Comparison of ENCODE assay signal across 10 cellular contexts in the genomic region with DNA sequence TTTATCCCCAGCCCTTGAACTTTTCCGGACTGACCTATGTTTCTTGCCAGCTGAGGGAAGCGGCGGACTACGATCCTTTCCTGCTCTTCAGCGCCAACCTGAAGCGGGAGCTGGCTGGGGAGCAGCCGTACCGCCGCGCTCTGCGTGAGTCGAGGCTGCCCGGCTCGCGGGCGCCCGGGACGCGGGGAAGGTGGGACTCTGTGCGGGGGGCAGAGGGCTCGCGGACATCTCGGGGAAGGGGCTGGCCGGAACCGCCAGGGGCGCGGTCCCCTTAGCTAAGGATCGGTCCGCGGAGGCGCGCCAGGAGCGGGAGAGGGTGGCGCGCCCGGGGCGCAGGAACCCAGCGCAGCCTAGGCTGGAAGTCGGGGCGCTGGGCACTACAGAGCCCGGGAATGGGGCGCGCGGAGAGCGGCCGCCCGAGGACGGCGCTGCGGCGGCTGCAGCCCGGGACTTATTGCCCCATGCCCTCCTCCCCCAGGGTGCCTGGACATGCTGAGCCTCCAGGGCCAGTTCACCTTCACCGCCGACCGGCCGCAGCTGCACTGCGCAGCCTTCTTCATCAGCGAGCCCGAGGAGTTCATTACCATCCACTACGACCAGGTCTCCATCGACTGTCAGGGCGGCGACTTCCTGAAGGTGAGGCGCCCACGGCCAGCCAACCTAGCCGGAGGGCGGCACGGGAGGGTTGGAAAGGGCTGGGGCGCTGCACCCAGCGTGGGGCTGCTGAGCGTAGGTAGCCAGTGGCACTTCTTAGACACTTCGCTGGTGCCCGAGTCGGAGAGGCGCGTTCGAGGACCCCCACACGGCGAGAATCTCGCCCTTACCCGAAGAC. TPM values are rescaled to one million over a fixed set of nuclear protein-coding genes. Genes with fewer than 3 reads are reported as not detected.
DNase-seq lines count a peak whose midpoint lies in the region; ATAC-seq and TF ChIP-seq lines count a peak whose summit lies in the region.
"Had no signal": no experiment of that assay in that cellular context is flagged by ENCODE, and none has a peak within 500 bp of the region (broad histone marks: within the 10 kb centered on the region; RNA-seq: fewer than 3 reads in every experiment).

No MANE protein-coding gene starts in this region.

- no peaks in the 10 kb centered on the region for H3K4me1 Mint-ChIP-seq in activated T-helper 17 cell treated with anti-CD3 and anti-CD28 coated beads, Interleukin-2, amount 50 U/mL, for 72 hours
- H3K4me1 Mint-ChIP-seq in activated CD4-positive, alpha-beta memory T cell treated with anti-CD3 and anti-CD28 coated beads, Interleukin-2, amount 10 ng/mL, durations not matched to agents 7 days and 5 days: peaks cover 9% of the 10 kb centered on the region

- DNase-seq in right cardiac atrium (peak; percentile 13 to 46 (median 37)), retina (peak; percentile 81), ACHN (no peak)
- DNase-seq in activated CD4-positive, alpha-beta memory T cell treated with anti-CD3 and anti-CD28 coated beads, Interleukin-2, amount 10 ng/mL, durations not matched to agents 7 days and 5 days: no peak

- CTCF ChIA-PET in activated CD4-positive, alpha-beta memory T cell treated with anti-CD3 and anti-CD28 coated beads, Interleukin-2, amount 10 ng/mL, durations not matched to agents 7 days and 5 days (lab: Charles Lee): no interaction called here

- H3K27me3 Mint-ChIP-seq in activated T-helper 17 cell treated with anti-CD3 and anti-CD28 coated beads, Interleukin-2, amount 50 U/mL, for 72 hours: peaks cover 36% of the 10 kb centered on the region
- H3K27me3 Mint-ChIP-seq in activated CD4-positive, alpha-beta memory T cell treated with anti-CD3 and anti-CD28 coated beads, Interleukin-2, amount 10 ng/mL, durations not matched to agents 7 days and 5 days: peaks cover 62% of the 10 kb centered on the region

- POLR2A ChIA-PET in activated CD4-positive, alpha-beta memory T cell treated with anti-CD3 and anti-CD28 coated beads, Interleukin-2, amount 10 ng/mL, durations not matched to agents 7 days and 5 days (lab: Charles Lee): no interaction called here

- H3K4me3 ChIP-seq in GM12875 (ENCODE audit: low read depth, low read length) (peak overlapping the region; percentile 21), right cardiac atrium (ENCODE audit: low read length) (peak overlapping the region; percentile 38)

- H3K9me3 Mint-ChIP-seq in activated T-helper 17 cell treated with anti-CD3 and anti-CD28 coated beads, Interleukin-2, amount 50 U/mL, for 72 hours: no peaks in the 10 kb centered on the region
- no peaks in the 10 kb centered on the region for H3K9me3 Mint-ChIP-seq in activated CD4-positive, alpha-beta memory T cell treated with anti-CD3 and anti-CD28 coated beads, Interleukin-2, amount 10 ng/mL, durations not matched to agents 7 days and 5 days
- H3K9me3 Mint-ChIP-seq: natural killer cell treated with Interleukin-12 subunit alpha and Interleukin-12 subunit beta and Interleukin-15 and Interleukin-18, amount 100 ng/mL, for 72 hours had no signal

- H3K4me1 ChIP-seq in right cardiac atrium (ENCODE audit: control insufficient read depth, insufficient read depth, low read length): no peaks in the 10 kb centered on the region

- intact Hi-C loops in right cardiac atrium (cut with DNase I): no loop called here

- TF ChIP-seq CTCF in GM12875 (IDR thresholded peaks at IDR 0.05; ENCODE audit: borderline replicate concordance, insufficient read depth, low read depth, low read length): no peak

- peak; percentile 24 for ATAC-seq in activated T-helper 17 cell treated with anti-CD3 and anti-CD28 coated beads, Interleukin-2, amount 50 U/mL, for 72 hours (replicated peaks)
- ATAC-seq in right cardiac atrium: peak; percentile 62 to 78
- no peak for ATAC-seq in GM21825 (IDR thresholded peaks at IDR 0.05; ENCODE audit: unreplicated experiment)
- ATAC-seq in GM19351 (IDR thresholded peaks at IDR 0.05; ENCODE audit: unreplicated experiment): no peak

- in situ Hi-C loops in ACHN (cut with HindIII; ENCODE audit: low pct_ligation_motif_present, low pct_unique_long_range_greater_than_20kb, low sequenced_read_pairs): no loop called here

- peak overlapping the region; percentile 42 for H3K27ac ChIP-seq in right cardiac atrium (ENCODE audit: low read length)

- H3K27ac Mint-ChIP-seq in activated T-helper 17 cell treated with anti-CD3 and anti-CD28 coated beads, Interleukin-2, amount 50 U/mL, for 72 hours: no peak overlapping the region
- no peak overlapping the region for H3K27ac Mint-ChIP-seq in activated CD4-positive, alpha-beta memory T cell treated with anti-CD3 and anti-CD28 coated beads, Interleukin-2, amount 10 ng/mL, durations not matched to agents 7 days and 5 days
- H3K27ac Mint-ChIP-seq: activated naive CD8-positive, alpha-beta T cell; natural killer cell treated with Interleukin-12 subunit alpha and Interleukin-12 subunit beta and Interleukin-15 and Interleukin-18, amount 100 ng/mL, for 72 hours had no signal

- no peak overlapping the region for H3K4me3 Mint-ChIP-seq in activated T-helper 17 cell treated with anti-CD3 and anti-CD28 coated beads, Interleukin-2, amount 50 U/mL, for 72 hours
- no peak overlapping the region for H3K4me3 Mint-ChIP-seq in activated CD4-positive, alpha-beta memory T cell treated with anti-CD3 and anti-CD28 coated beads, Interleukin-2, amount 10 ng/mL, durations not matched to agents 7 days and 5 days
- H3K4me3 Mint-ChIP-seq: natural killer cell treated with Interleukin-12 subunit alpha and Interleukin-12 subunit beta and Interleukin-15 and Interleukin-18, amount 100 ng/mL, for 72 hours had no signal

- H3K9me3 ChIP-seq in right cardiac atrium (ENCODE audit: control insufficient read depth, low read length): no peaks in the 10 kb centered on the region

- WGBS in right cardiac atrium: under 1% methylated on average over 81 of the region's 81 CpGs

- H3K27me3 ChIP-seq in right cardiac atrium (ENCODE audit: control insufficient read depth, insufficient read depth): no peaks in the 10 kb centered on the region

- H3K36me3 Mint-ChIP-seq in activated T-helper 17 cell treated with anti-CD3 and anti-CD28 coated beads, Interleukin-2, amount 50 U/mL, for 72 hours (ENCODE audit: low read depth): no peaks in the 10 kb centered on the region
- H3K36me3 Mint-ChIP-seq in activated CD4-positive, alpha-beta memory T cell treated with anti-CD3 and anti-CD28 coated beads, Interleukin-2, amount 10 ng/mL, durations not matched to agents 7 days and 5 days (ENCODE audit: low read depth): no peaks in the 10 kb centered on the region
- H3K36me3 Mint-ChIP-seq: activated naive CD8-positive, alpha-beta T cell; natural killer cell treated with Interleukin-12 subunit alpha and Interleukin-12 subunit beta and Interleukin-15 and Interleukin-18, amount 100 ng/mL, for 72 hours had no signal

RNA-seq across cellular contexts. Expression of gene CRHBP, which starts 0.9 kb away (rescaled TPM):
- under 1 TPM; 0.19 to 0.66 TPM for total RNA-seq in activated T-helper 17 cell treated with anti-CD3 and anti-CD28 coated beads, Interleukin-2, amount 50 U/mL, for 72 hours
- 1 to 10 TPM; 3.0 to 5.0 (median 4.3) TPM for total RNA-seq in right cardiac atrium
- polyA plus RNA-seq in right cardiac atrium: 4.5 TPM
- total RNA-seq in activated CD4-positive, alpha-beta memory T cell treated with anti-CD3 and anti-CD28 coated beads, Interleukin-2, amount 10 ng/mL, durations not matched to agents 7 days and 5 days: under 1 TPM; 0.10 to 0.43 TPM
- total RNA-seq: natural killer cell treated with Interleukin-12 subunit alpha and Interleukin-12 subunit beta and Interleukin-15 and Interleukin-18, amount 100 ng/mL, for 72 hours had no signal

Comparison
In these comparisons a context has a peak if more than half of its experiments do, and no peak if none do; other contexts are left out.
1. ATAC-seq: peak in activated T-helper 17 cell treated with anti-CD3 and anti-CD28 coated beads, Interleukin-2, amount 50 U/mL, for 72 hours (single experiment) and right cardiac atrium (2 of 2); none in GM21825 (single experiment) and GM19351 (single experiment).
2. DNase-seq: peak in right cardiac atrium (3 of 3) and retina (single experiment); none in ACHN (single experiment) and activated CD4-positive, alpha-beta memory T cell treated with anti-CD3 and anti-CD28 coated beads, Interleukin-2, amount 10 ng/mL, durations not matched to agents 7 days and 5 days (single experiment).